24 cellular contexts compared by ENCODE assay signal in the genomic region with DNA sequence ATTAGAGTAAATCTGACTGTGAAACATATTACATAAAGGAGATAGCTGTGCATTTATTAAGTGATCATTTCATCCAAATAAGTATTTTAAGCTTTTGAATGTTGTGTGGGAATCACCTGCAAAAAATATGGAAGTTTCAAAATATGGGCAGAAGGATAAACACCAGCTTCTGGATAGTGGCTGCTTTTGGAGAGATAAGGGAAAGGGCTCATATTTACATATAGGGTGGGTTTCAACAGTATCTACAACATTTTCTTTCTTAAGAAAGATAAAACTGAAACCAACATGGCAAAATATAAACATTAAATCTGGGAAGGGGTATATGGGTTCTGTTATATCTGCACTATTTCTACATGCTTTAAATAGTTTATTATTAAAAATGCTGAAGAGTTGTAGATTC. TPM values are rescaled to one million over a fixed set of nuclear protein-coding genes. Genes with fewer than 3 reads are reported as not detected.
DNase-seq lines count a peak whose midpoint lies in the region; ATAC-seq, FAIRE-seq and TF ChIP-seq lines count a peak whose summit lies in the region.
"Had no signal": no experiment of that assay in that cellular context is flagged by ENCODE, and none has a peak within 500 bp of the region (broad histone marks: within the 10 kb centered on the region; RNA-seq: fewer than 3 reads in every experiment).

No MANE protein-coding gene starts in this region.

- H3K4me2 ChIP-seq in keratinocyte (ENCODE audit: control insufficient read depth, extremely low read depth, insufficient read depth, low read depth, low read length) = no peak overlapping the region

- intact Hi-C loops in CD14-positive monocyte (cut with micrococcal nuclease) = no loop called here

- no peaks in the 10 kb centered on the region for H3K9me3 Mint-ChIP-seq in T-helper 1 cell treated with Interleukin-12 subunit alpha and Interleukin-12 subunit beta and Interleukin-4 antibody, amounts not matched to agents 30 μg/mL and 1 μg/mL, for 36 hours
- H3K9me3 Mint-ChIP-seq in CD14-positive monocyte = no peaks in the 10 kb centered on the region
- H3K9me3 Mint-ChIP-seq: activated T-cell treated with anti-CD3 and anti-CD28 coated beads, Interleukin-2, amount 50 U/mL, for 4 hours; stimulated activated naive CD8-positive, alpha-beta T cell treated with anti-CD3 and anti-CD28 coated beads, Interleukin-15, Interleukin-2, amounts not matched to agents 100 ng/mL and 50 ng/mL, for 24 hours had no signal

- peak overlapping the region; percentile 29 for H3K27ac Mint-ChIP-seq in T-helper 1 cell treated with Interleukin-12 subunit alpha and Interleukin-12 subunit beta and Interleukin-4 antibody, amounts not matched to agents 30 μg/mL and 1 μg/mL, for 36 hours
- H3K27ac Mint-ChIP-seq in CD14-positive monocyte = peak overlapping the region in 5 of 7 donors; percentile 13 to 58 (median 43)
- H3K27ac Mint-ChIP-seq: stimulated activated naive CD8-positive, alpha-beta T cell treated with anti-CD3 and anti-CD28 coated beads, Interleukin-15, Interleukin-2, amounts not matched to agents 100 ng/mL and 50 ng/mL, for 24 hours had no signal

- FAIRE-seq in keratinocyte (lab: Jason Lieb, UNC) = no peak
- FAIRE-seq: D721Med, TTC549 had no signal

- H3K4me1 ChIP-seq in keratinocyte (ENCODE audit: control insufficient read depth, extremely low read depth, insufficient read depth, low read length) = peaks cover 33% of the 10 kb centered on the region
- H3K4me1 ChIP-seq: SJCRH30 had no signal

- dilution Hi-C loops in keratinocyte (cut with MboI; ENCODE audit: extremely low pct_ligation_motif_present, low sequenced_read_pairs) = no loop called here

- no peak overlapping the region for H3K4me3 Mint-ChIP-seq in T-helper 1 cell treated with Interleukin-12 subunit alpha and Interleukin-12 subunit beta and Interleukin-4 antibody, amounts not matched to agents 30 μg/mL and 1 μg/mL, for 36 hours
- H3K4me3 Mint-ChIP-seq in CD14-positive monocyte = no peak overlapping the region
- H3K4me3 Mint-ChIP-seq: activated T-cell treated with anti-CD3 and anti-CD28 coated beads, Interleukin-2, amount 50 U/mL, for 4 hours; stimulated activated naive CD8-positive, alpha-beta T cell treated with anti-CD3 and anti-CD28 coated beads, Interleukin-15, Interleukin-2, amounts not matched to agents 100 ng/mL and 50 ng/mL, for 24 hours had no signal

- H3K36me3 ChIP-seq in keratinocyte (ENCODE audit: control insufficient read depth in 2 of 2, extremely low read depth in 1 of 2, insufficient read depth in 2 of 2, low read length in 2 of 2) = peaks cover 5 to 9% of the 10 kb centered on the region in 2 experiments

- H3K27me3 Mint-ChIP-seq in T-helper 1 cell treated with Interleukin-12 subunit alpha and Interleukin-12 subunit beta and Interleukin-4 antibody, amounts not matched to agents 30 μg/mL and 1 μg/mL, for 36 hours (ENCODE audit: low read depth) = no peaks in the 10 kb centered on the region
- H3K27me3 Mint-ChIP-seq in CD14-positive monocyte (ENCODE audit: low read depth in 3 of 3) = no peaks in the 10 kb centered on the region
- H3K27me3 Mint-ChIP-seq: stimulated activated naive CD8-positive, alpha-beta T cell treated with anti-CD3 and anti-CD28 coated beads, Interleukin-15, Interleukin-2, amounts not matched to agents 100 ng/mL and 50 ng/mL, for 24 hours had no signal

- H3K9ac ChIP-seq in keratinocyte (ENCODE audit: control insufficient read depth, extremely low read depth, insufficient read depth, low read length) = no peak overlapping the region

- no peaks in the 10 kb centered on the region for H3K9me1 ChIP-seq in keratinocyte (ENCODE audit: control insufficient read depth, extremely low read depth, insufficient read depth, low read length)

- H3K36me3 Mint-ChIP-seq in T-helper 1 cell treated with Interleukin-12 subunit alpha and Interleukin-12 subunit beta and Interleukin-4 antibody, amounts not matched to agents 30 μg/mL and 1 μg/mL, for 36 hours (ENCODE audit: low read depth) = peaks cover 28% of the 10 kb centered on the region
- peaks cover 21 to 35% of the 10 kb centered on the region in 2 donors for H3K36me3 Mint-ChIP-seq in CD14-positive monocyte

- DNase-seq in T-helper 1 cell = no peak
- DNase-seq in CD14-positive monocyte (ENCODE audit: low spot score) = no peak
- DNase-seq in keratinocyte (ENCODE audit: low read depth, low spot score) = no peak
- no peak for DNase-seq in pons (ENCODE audit: low spot score)
- DNase-seq: activated naive CD4-positive, alpha-beta T cell treated with anti-CD3 and anti-CD28 coated beads, Interleukin-2, amount 50 U/mL, for 16 hours; activated T-cell treated with anti-CD3 and anti-CD28 coated beads, Interleukin-2, amount 50 U/mL, for 4 hours; KBM-7; MG63; NCI-H2029; NCI-H526; SJCRH30 had no signal

- no peak overlapping the region for H2AFZ ChIP-seq in keratinocyte (ENCODE audit: control insufficient read depth, low read length)

- H3K79me2 ChIP-seq in keratinocyte (ENCODE audit: control insufficient read depth, insufficient read depth, low read length) = peaks cover 78% of the 10 kb centered on the region

- H3K9me3 ChIP-seq in keratinocyte (ENCODE audit: control insufficient read depth, low read depth, low read length) = no peaks in the 10 kb centered on the region
- H3K9me3 ChIP-seq: MG63, SJCRH30, thoracic aorta, vagina had no signal

- TF ChIP-seq CTCF in CD14-positive monocyte (IDR thresholded peaks at IDR 0.05) = no peak
- TF ChIP-seq CTCF in keratinocyte (optimal IDR thresholded peaks at IDR 0.05 in 1 of 3, IDR thresholded peaks at IDR 0.05 in 1 of 3, conservative IDR thresholded peaks at IDR 0.05 in 1 of 3; ENCODE audit: extremely low read depth in 1 of 3, insufficient read depth in 2 of 3, low read length in 3 of 3) = no peak

- ATAC-seq in HG03039 (IDR thresholded peaks at IDR 0.05; ENCODE audit: unreplicated experiment) = no peak
- ATAC-seq in GM19467 (IDR thresholded peaks at IDR 0.05; ENCODE audit: unreplicated experiment) = no peak
- ATAC-seq: activated CD4-positive, CD25-positive, alpha-beta regulatory T cell treated with anti-CD3 and anti-CD28 coated beads, Interleukin-2, amount 50 U/mL, for 24 hours; activated T-cell treated with anti-CD3 and anti-CD28 coated beads, Interleukin-2, amount 50 U/mL, for 4 hours; HCT116 had no signal

- no peak overlapping the region for H3K4me3 ChIP-seq in keratinocyte (ENCODE audit: control insufficient read depth in 2 of 3, extremely low read depth in 1 of 3, insufficient read depth in 2 of 3, low read depth in 1 of 3, low read length in 3 of 3)
- H3K4me3 ChIP-seq: MG63, SJCRH30, thoracic aorta, vagina had no signal

- H3K27me3 ChIP-seq in keratinocyte (ENCODE audit: control insufficient read depth, extremely low read depth, insufficient read depth, low read length) = no peaks in the 10 kb centered on the region
- H3K27me3 ChIP-seq: MG63, SJCRH30, vagina had no signal

- H3K27ac ChIP-seq in angular gyrus (ENCODE audit: low read depth, low read length) = peak overlapping the region; percentile 35
- H3K27ac ChIP-seq in keratinocyte (ENCODE audit: control insufficient read depth, insufficient read depth, low read length) = peak overlapping the region; percentile 16
- H3K27ac ChIP-seq: 22Rv1, C4-2B, SJCRH30, thoracic aorta, vagina had no signal

- H4K20me1 ChIP-seq in keratinocyte (ENCODE audit: control insufficient read depth, extremely low read depth, insufficient read depth, low read length) = no peaks in the 10 kb centered on the region

- H3K4me1 Mint-ChIP-seq in T-helper 1 cell treated with Interleukin-12 subunit alpha and Interleukin-12 subunit beta and Interleukin-4 antibody, amounts not matched to agents 30 μg/mL and 1 μg/mL, for 36 hours (ENCODE audit: low read depth) = peaks cover 46% of the 10 kb centered on the region
- H3K4me1 Mint-ChIP-seq in CD14-positive monocyte = peaks cover 52% of the 10 kb centered on the region

RNA-seq across cellular contexts. Expression of gene ARPP19, which starts 12.3 kb away (rescaled TPM):
- polyA plus RNA-seq in CD14-positive monocyte (10 to 100 TPM; 44.4 to 48.3 TPM), keratinocyte (85.5 to 128 TPM (median 88.0 TPM) in 3 replicates)
- 75.8 TPM for polyA plus RNA-seq in keratinocyte (2011; ENCODE audit: low read depth)
- polyA plus RNA-seq in keratinocyte (2011; cell fraction: cytosol; rRNA removed) = 60.6 and 107 TPM in 2 replicates
- polyA plus RNA-seq in keratinocyte (2011; cell fraction: nucleus; rRNA removed) = 38.6 and 53.1 TPM in 2 replicates
- polyA plus RNA-seq in keratinocyte (2012; ENCODE audit: low replicate concordance) = 59.8 and 73.1 TPM in 2 replicates
- 28.1 to 137 TPM (median 70.1 TPM) in 3 replicates for polyA minus RNA-seq in keratinocyte
- polyA minus RNA-seq in keratinocyte (2011; cell fraction: cytosol; rRNA and poly(A)+ RNA removed) = 79.6 TPM
- polyA minus RNA-seq in keratinocyte (2011; cell fraction: nucleus; rRNA and poly(A)+ RNA removed) = 29.1 and 55.6 TPM in 2 replicates

RNA-seq across cellular contexts. Expression of gene MYO5A, which starts 27.8 kb away (rescaled TPM):
- polyA plus RNA-seq in CD14-positive monocyte (10 to 100 TPM in 1 of 2 donors, 1 to 10 TPM in 1; 6.9 to 16.6 TPM), keratinocyte (51.9 to 56.9 TPM (median 53.8 TPM) in 3 replicates)
- 40.2 TPM for polyA plus RNA-seq in keratinocyte (2011; ENCODE audit: low read depth)
- 48.9 and 65.1 TPM in 2 replicates for polyA plus RNA-seq in keratinocyte (2011; cell fraction: cytosol; rRNA removed)
- polyA plus RNA-seq in keratinocyte (2011; cell fraction: nucleus; rRNA removed) = 60.1 and 67.9 TPM in 2 replicates
- polyA plus RNA-seq in keratinocyte (2012; ENCODE audit: low replicate concordance) = 13.1 and 37.9 TPM in 2 replicates
- 80.6 to 158 TPM (median 119 TPM) in 3 replicates for polyA minus RNA-seq in keratinocyte
- 75.2 TPM for polyA minus RNA-seq in keratinocyte (2011; cell fraction: cytosol; rRNA and poly(A)+ RNA removed)
- 61.6 and 130 TPM in 2 replicates for polyA minus RNA-seq in keratinocyte (2011; cell fraction: nucleus; rRNA and poly(A)+ RNA removed)
